In genomic region chr20:15239542-15240206, GRCh38 we compare ENCODE assay signal across 36 cellular contexts.
"Had no signal": no experiment of that assay in that cellular context is flagged by ENCODE, and none has a peak within 500 bp of the region (broad histone marks: within the 10 kb centered on the region; RNA-seq: fewer than 3 reads in every experiment).

No MANE protein-coding gene starts in this region.

- H3K27me3 ChIP-seq: adrenal gland, breast epithelium, dorsolateral prefrontal cortex, esophagus squamous epithelium had no signal

- H3K4me1 Mint-ChIP-seq: activated CD8-positive, alpha-beta memory T cell treated with anti-CD3 and anti-CD28 coated beads, Interleukin-2, amount 10 ng/mL, durations not matched to agents 7 days and 5 days; activated naive CD4-positive, alpha-beta T cell treated with anti-CD3 and anti-CD28 coated beads, Interleukin-2, amount 50 U/mL, for 24 hours; activated naive CD8-positive, alpha-beta T cell treated with anti-CD3 and anti-CD28 coated beads, Interleukin-2, amount 50 U/mL, for 24 hours; central memory CD8-positive, alpha-beta T cell; endodermal cell; T-helper 17 cell had no signal

- H3K4me3 Mint-ChIP-seq: activated B cell treated with CpG ODN at 0.5 μM for 24 hours; activated CD8-positive, alpha-beta memory T cell treated with anti-CD3 and anti-CD28 coated beads, Interleukin-2, amount 10 ng/mL, durations not matched to agents 7 days and 5 days; activated CD8-positive, alpha-beta T cell treated with anti-CD3 and anti-CD28 coated beads, Interleukin-2, amount 10 ng/mL, durations not matched to agents 7 days and 5 days; activated naive CD4-positive, alpha-beta T cell treated with anti-CD3 and anti-CD28 coated beads for 36 hours; activated naive CD4-positive, alpha-beta T cell treated with anti-CD3 and anti-CD28 coated beads, Interleukin-2, amount 50 U/mL, for 24 hours; activated naive CD8-positive, alpha-beta T cell treated with anti-CD3 and anti-CD28 coated beads for 36 hours; activated naive CD8-positive, alpha-beta T cell treated with anti-CD3 and anti-CD28 coated beads, Interleukin-2, amount 50 U/mL, for 24 hours; activated T-helper 1 cell treated with anti-CD3 and anti-CD28 coated beads, Interleukin-12 subunit alpha, Interleukin-12 subunit beta, Interleukin-2, Interleukin-4 antibody, amounts not matched to agents 30 ng/mL and 10 ng/mL and 1 ng/mL, durations not matched to agents 14 hours and 24 hours and 36 hours; brain; central memory CD8-positive, alpha-beta T cell; dendritic cell treated with granulocyte-macrophage colony-stimulating factor and Interleukin-4, amounts not matched to agents 40 ng/mL and 50 ng/mL, for 4 days; endodermal cell; T-helper 17 cell; T-helper 2 cell treated with Interferon-gamma antibody and Interleukin-4, amounts not matched to agents 5 μg/mL and 100 μg/mL, for 36 hours had no signal

- H3K9me3 ChIP-seq: adrenal gland, breast epithelium, esophagus squamous epithelium had no signal

- DNase-seq: activated B cell treated with CpG ODN at 0.5 μM for 24 hours; activated CD4-positive, alpha-beta T cell treated with anti-CD3 and anti-CD28 coated beads for 48 hours; activated CD4-positive, alpha-beta T cell treated with anti-CD3 and anti-CD28 coated beads, Interleukin-2, amount 50 U/mL, for 1 hour; activated CD4-positive, alpha-beta T cell treated with anti-CD3 and anti-CD28 coated beads, Interleukin-2, amount 50 U/mL, for 48 hours; activated CD8-positive, alpha-beta memory T cell treated with anti-CD3 and anti-CD28 coated beads, Interleukin-2, amount 10 ng/mL, durations not matched to agents 7 days and 5 days; activated CD8-positive, alpha-beta memory T cell treated with anti-CD3 and anti-CD28 coated beads, Interleukin-2, amount 50 U/mL, for 4 hours; activated CD8-positive, alpha-beta T cell treated with anti-CD3 and anti-CD28 coated beads, Interleukin-2, amount 10 ng/mL, durations not matched to agents 7 days and 5 days; activated effector memory CD4-positive, alpha-beta T cell treated with anti-CD3 and anti-CD28 coated beads, Interleukin-2, amount 50 U/mL, for 16 hours; activated naive CD4-positive, alpha-beta T cell treated with anti-CD3 and anti-CD28 coated beads for 36 hours; activated naive CD8-positive, alpha-beta T cell treated with anti-CD3 and anti-CD28 coated beads for 36 hours; activated naive CD8-positive, alpha-beta T cell treated with anti-CD3 and anti-CD28 coated beads, Interleukin-2, amount 50 U/mL, for 24 hours; activated T-cell treated with anti-CD3 and anti-CD28 coated beads, Interleukin-2, amount 50 U/mL, for 1 hour; activated T-cell treated with anti-CD3 and anti-CD28 coated beads, Interleukin-2, amount 50 U/mL, for 48 hours; adrenal gland; amygdala; aorta; dorsolateral prefrontal cortex; effector memory CD4-positive, alpha-beta T cell; endodermal cell; erythroblast; esophagus squamous epithelium; head of caudate nucleus; T-helper 1 cell; T-helper 17 cell; T1000; WERI-Rb-1 had no signal

- H3K4me3 ChIP-seq: adrenal gland, breast epithelium, coronary artery, dorsolateral prefrontal cortex, esophagus squamous epithelium had no signal

- H3K9me3 Mint-ChIP-seq: activated B cell treated with CpG ODN at 0.5 μM for 24 hours; activated naive CD8-positive, alpha-beta T cell treated with anti-CD3 and anti-CD28 coated beads for 36 hours; brain; dendritic cell treated with granulocyte-macrophage colony-stimulating factor and Interleukin-4, amounts not matched to agents 40 ng/mL and 50 ng/mL, for 4 days; endodermal cell had no signal

- H3K27ac Mint-ChIP-seq: activated B cell treated with CpG ODN at 0.5 μM for 24 hours; activated CD8-positive, alpha-beta memory T cell treated with anti-CD3 and anti-CD28 coated beads, Interleukin-2, amount 10 ng/mL, durations not matched to agents 7 days and 5 days; activated CD8-positive, alpha-beta T cell treated with anti-CD3 and anti-CD28 coated beads, Interleukin-2, amount 10 ng/mL, durations not matched to agents 7 days and 5 days; activated naive CD4-positive, alpha-beta T cell treated with anti-CD3 and anti-CD28 coated beads for 36 hours; activated naive CD4-positive, alpha-beta T cell treated with anti-CD3 and anti-CD28 coated beads, Interleukin-2, amount 50 U/mL, for 24 hours; activated naive CD8-positive, alpha-beta T cell treated with anti-CD3 and anti-CD28 coated beads for 36 hours; activated naive CD8-positive, alpha-beta T cell treated with anti-CD3 and anti-CD28 coated beads, Interleukin-2, amount 50 U/mL, for 24 hours; activated T-helper 1 cell treated with anti-CD3 and anti-CD28 coated beads, Interleukin-12 subunit alpha, Interleukin-12 subunit beta, Interleukin-2, Interleukin-4 antibody, amounts not matched to agents 30 ng/mL and 10 ng/mL and 1 ng/mL, durations not matched to agents 14 hours and 24 hours and 36 hours; activated T-helper 2 cell treated with anti-CD3 and anti-CD28 coated beads, Interferon-gamma antibody, Interleukin-2, Interleukin-4, amounts not matched to agents 10 μg/mL and 5 μg/mL and 100 μg/mL, durations not matched to agents 14 hours and 24 hours and 36 hours; brain; dendritic cell treated with granulocyte-macrophage colony-stimulating factor and Interleukin-4, amounts not matched to agents 40 ng/mL and 50 ng/mL, for 4 days; endodermal cell; T-helper 17 cell; T-helper 2 cell treated with Interferon-gamma antibody and Interleukin-4, amounts not matched to agents 5 μg/mL and 100 μg/mL, for 36 hours had no signal

- H3K27ac ChIP-seq: adrenal gland, breast epithelium, coronary artery, dorsolateral prefrontal cortex, esophagus squamous epithelium, WERI-Rb-1 had no signal

- H3K36me3 Mint-ChIP-seq: activated CD8-positive, alpha-beta memory T cell treated with anti-CD3 and anti-CD28 coated beads, Interleukin-2, amount 10 ng/mL, durations not matched to agents 7 days and 5 days; activated naive CD4-positive, alpha-beta T cell treated with anti-CD3 and anti-CD28 coated beads, Interleukin-2, amount 50 U/mL, for 24 hours; activated naive CD8-positive, alpha-beta T cell treated with anti-CD3 and anti-CD28 coated beads for 36 hours; brain had no signal

- H3K4me1 ChIP-seq: adrenal gland, breast epithelium, esophagus squamous epithelium had no signal

- H3K36me3 ChIP-seq: adrenal gland, breast epithelium, esophagus squamous epithelium, WERI-Rb-1 had no signal

- ATAC-seq: activated CD4-positive, CD25-positive, alpha-beta regulatory T cell treated with anti-CD3 and anti-CD28 coated beads, Interleukin-2, amount 50 U/mL, for 24 hours; activated CD8-positive, alpha-beta memory T cell treated with anti-CD3 and anti-CD28 coated beads, Interleukin-2, amount 10 ng/mL, durations not matched to agents 7 days and 5 days; activated CD8-positive, alpha-beta T cell treated with anti-CD3 and anti-CD28 coated beads, Interleukin-2, amount 10 ng/mL, durations not matched to agents 7 days and 5 days; activated naive CD8-positive, alpha-beta T cell treated with anti-CD3 and anti-CD28 coated beads, Interleukin-2, amount 50 U/mL, for 24 hours; T-helper 17 cell had no signal
